Comparison of ENCODE assay signal across 1 cellular context in the genomic region with DNA sequence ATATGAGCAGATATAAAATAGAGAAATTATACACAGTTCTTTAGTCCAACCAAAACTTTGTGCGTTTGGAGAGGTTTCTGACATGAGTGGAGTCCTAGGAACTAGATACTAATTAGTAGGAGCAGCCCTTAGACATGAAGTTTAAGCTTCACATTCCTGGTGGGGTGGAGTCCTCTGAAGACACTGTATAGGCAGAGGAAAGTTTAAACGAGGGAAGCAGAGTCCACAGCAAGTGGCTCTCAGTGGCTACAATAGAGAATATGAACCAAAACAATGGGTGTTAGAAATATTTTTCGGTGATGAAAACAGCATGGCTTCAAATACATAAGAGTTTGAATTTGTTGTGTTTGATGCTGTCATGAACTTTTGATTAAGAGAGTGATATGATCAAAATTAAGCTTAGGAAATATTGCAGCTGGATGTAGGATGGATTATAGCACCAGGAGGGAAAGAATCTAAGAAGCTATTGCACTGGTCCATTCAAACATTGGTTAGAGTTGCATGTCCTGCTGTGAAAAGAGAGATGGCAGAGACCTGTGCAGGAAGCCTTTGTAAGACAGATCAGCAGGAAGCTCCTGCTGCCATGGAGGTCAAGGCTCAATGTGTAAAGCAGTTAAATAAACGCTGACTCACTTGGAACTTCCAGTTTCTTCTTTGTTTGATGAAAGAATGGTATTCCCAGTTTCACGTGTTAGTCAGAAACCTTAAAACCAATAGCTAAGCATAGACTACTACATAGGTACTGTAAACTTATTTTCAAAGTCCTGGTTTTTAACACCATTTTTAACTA.
TF ChIP-seq lines count a peak whose summit lies in the region.

No MANE protein-coding gene starts in this region.

TF ChIP-seq in HepG2, 621 proteins besides CTCF, POLR2A, EP300 and RAD21 (continued from another document):
- TF ChIP-seq, protein P1, sequence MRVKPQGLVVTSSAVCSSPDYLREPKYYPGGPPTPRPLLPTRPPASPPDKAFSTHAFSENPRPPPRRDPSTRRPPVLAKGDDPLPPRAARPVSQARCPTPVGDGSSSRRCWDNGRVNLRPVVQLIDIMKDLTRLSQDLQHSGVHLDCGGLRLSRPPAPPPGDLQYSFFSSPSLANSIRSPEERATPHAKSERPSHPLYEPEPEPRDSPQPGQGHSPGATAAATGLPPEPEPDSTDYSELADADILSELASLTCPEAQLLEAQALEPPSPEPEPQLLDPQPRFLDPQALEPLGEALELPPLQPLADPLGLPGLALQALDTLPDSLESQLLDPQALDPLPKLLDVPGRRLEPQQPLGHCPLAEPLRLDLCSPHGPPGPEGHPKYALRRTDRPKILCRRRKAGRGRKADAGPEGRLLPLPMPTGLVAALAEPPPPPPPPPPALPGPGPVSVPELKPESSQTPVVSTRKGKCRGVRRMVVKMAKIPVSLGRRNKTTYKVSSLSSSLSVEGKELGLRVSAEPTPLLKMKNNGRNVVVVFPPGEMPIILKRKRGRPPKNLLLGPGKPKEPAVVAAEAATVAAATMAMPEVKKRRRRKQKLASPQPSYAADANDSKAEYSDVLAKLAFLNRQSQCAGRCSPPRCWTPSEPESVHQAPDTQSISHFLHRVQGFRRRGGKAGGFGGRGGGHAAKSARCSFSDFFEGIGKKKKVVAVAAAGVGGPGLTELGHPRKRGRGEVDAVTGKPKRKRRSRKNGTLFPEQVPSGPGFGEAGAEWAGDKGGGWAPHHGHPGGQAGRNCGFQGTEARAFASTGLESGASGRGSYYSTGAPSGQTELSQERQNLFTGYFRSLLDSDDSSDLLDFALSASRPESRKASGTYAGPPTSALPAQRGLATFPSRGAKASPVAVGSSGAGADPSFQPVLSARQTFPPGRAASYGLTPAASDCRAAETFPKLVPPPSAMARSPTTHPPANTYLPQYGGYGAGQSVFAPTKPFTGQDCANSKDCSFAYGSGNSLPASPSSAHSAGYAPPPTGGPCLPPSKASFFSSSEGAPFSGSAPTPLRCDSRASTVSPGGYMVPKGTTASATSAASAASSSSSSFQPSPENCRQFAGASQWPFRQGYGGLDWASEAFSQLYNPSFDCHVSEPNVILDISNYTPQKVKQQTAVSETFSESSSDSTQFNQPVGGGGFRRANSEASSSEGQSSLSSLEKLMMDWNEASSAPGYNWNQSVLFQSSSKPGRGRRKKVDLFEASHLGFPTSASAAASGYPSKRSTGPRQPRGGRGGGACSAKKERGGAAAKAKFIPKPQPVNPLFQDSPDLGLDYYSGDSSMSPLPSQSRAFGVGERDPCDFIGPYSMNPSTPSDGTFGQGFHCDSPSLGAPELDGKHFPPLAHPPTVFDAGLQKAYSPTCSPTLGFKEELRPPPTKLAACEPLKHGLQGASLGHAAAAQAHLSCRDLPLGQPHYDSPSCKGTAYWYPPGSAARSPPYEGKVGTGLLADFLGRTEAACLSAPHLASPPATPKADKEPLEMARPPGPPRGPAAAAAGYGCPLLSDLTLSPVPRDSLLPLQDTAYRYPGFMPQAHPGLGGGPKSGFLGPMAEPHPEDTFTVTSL (CRISPR knock-in tag; IDR thresholded peaks at IDR 0.05; ENCODE audit: borderline replicate concordance), result peak; percentile 79; the same call in 1 of the 2 replicates
- TF ChIP-seq YEATS4 (CRISPR knock-in tag; IDR thresholded peaks at IDR 0.05; ENCODE audit: borderline replicate concordance), result no peak
- peak; percentile 87 for TF ChIP-seq SOX5 (CRISPR knock-in tag; IDR thresholded peaks at IDR 0.05; ENCODE audit: borderline replicate concordance)
- no peak for TF ChIP-seq ZNF335 (CRISPR knock-in tag; IDR thresholded peaks at IDR 0.05)
- TF ChIP-seq RBM22 (optimal IDR thresholded peaks at IDR 0.05; ENCODE audit: low read length), result no peak
- peak; percentile 82 for TF ChIP-seq NR2F6 (IDR thresholded peaks at IDR 0.05)
- peak; percentile 83 for TF ChIP-seq NR2F6 (CRISPR knock-in tag; IDR thresholded peaks at IDR 0.05)
- no peak for TF ChIP-seq ONECUT2 (CRISPR knock-in tag; IDR thresholded peaks at IDR 0.05)
- peak; percentile 87 to 91 for TF ChIP-seq MAFK (conservative IDR thresholded peaks at IDR 0.05 in 1 of 2, IDR thresholded peaks at IDR 0.05 in 1 of 2; ENCODE audit: low read length in 2 of 2)
- TF ChIP-seq ZBTB7B (CRISPR knock-in tag; IDR thresholded peaks at IDR 0.05), result no peak
- no peak for TF ChIP-seq KDM4B (CRISPR knock-in tag; IDR thresholded peaks at IDR 0.05)
- TF ChIP-seq ZNF883 (CRISPR knock-in tag; IDR thresholded peaks at IDR 0.05; ENCODE audit: not compliant biosample characterization), result no peak
- TF ChIP-seq PCBP1 (IDR thresholded peaks at IDR 0.05; ENCODE audit: borderline replicate concordance, low read depth, low read length), result no peak
- no peak for TF ChIP-seq ZFP36L1 (CRISPR knock-in tag; IDR thresholded peaks at IDR 0.05)
- 0 out of 2 replicates have a peak, but pooled peaks have one; percentile 26 for TF ChIP-seq ZNF670 (CRISPR knock-in tag; IDR thresholded peaks at IDR 0.05; ENCODE audit: borderline replicate concordance)
- no peak for TF ChIP-seq JUN (CRISPR knock-in tag; IDR thresholded peaks at IDR 0.05)
- TF ChIP-seq MTA1 (CRISPR knock-in tag; IDR thresholded peaks at IDR 0.05; ENCODE audit: borderline replicate concordance), result no peak
- TF ChIP-seq ZNF264 (CRISPR knock-in tag; IDR thresholded peaks at IDR 0.05), result no peak
- TF ChIP-seq ZNF256 (CRISPR knock-in tag; conservative IDR thresholded peaks at IDR 0.05), result no peak
- TF ChIP-seq, protein P2, sequence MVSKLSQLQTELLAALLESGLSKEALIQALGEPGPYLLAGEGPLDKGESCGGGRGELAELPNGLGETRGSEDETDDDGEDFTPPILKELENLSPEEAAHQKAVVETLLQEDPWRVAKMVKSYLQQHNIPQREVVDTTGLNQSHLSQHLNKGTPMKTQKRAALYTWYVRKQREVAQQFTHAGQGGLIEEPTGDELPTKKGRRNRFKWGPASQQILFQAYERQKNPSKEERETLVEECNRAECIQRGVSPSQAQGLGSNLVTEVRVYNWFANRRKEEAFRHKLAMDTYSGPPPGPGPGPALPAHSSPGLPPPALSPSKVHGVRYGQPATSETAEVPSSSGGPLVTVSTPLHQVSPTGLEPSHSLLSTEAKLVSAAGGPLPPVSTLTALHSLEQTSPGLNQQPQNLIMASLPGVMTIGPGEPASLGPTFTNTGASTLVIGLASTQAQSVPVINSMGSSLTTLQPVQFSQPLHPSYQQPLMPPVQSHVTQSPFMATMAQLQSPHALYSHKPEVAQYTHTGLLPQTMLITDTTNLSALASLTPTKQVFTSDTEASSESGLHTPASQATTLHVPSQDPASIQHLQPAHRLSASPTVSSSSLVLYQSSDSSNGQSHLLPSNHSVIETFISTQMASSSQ (IDR thresholded peaks at IDR 0.05; ENCODE audit: low read depth), result no peak
- TF ChIP-seq, protein P2 (CRISPR knock-in tag; IDR thresholded peaks at IDR 0.05; ENCODE audit: borderline replicate concordance), result no peak
- TF ChIP-seq ZNF501 (CRISPR knock-in tag; IDR thresholded peaks at IDR 0.05), result no peak
- TF ChIP-seq, protein P3, sequence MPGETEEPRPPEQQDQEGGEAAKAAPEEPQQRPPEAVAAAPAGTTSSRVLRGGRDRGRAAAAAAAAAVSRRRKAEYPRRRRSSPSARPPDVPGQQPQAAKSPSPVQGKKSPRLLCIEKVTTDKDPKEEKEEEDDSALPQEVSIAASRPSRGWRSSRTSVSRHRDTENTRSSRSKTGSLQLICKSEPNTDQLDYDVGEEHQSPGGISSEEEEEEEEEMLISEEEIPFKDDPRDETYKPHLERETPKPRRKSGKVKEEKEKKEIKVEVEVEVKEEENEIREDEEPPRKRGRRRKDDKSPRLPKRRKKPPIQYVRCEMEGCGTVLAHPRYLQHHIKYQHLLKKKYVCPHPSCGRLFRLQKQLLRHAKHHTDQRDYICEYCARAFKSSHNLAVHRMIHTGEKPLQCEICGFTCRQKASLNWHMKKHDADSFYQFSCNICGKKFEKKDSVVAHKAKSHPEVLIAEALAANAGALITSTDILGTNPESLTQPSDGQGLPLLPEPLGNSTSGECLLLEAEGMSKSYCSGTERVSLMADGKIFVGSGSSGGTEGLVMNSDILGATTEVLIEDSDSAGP (CRISPR knock-in tag; IDR thresholded peaks at IDR 0.05; ENCODE audit: borderline replicate concordance), result no peak
- TF ChIP-seq HOXA7 (CRISPR knock-in tag; IDR thresholded peaks at IDR 0.05), result no peak
- TF ChIP-seq DPF2 (CRISPR knock-in tag; IDR thresholded peaks at IDR 0.05; ENCODE audit: borderline replicate concordance, low read depth), result no peak
- peak; percentile 85 for TF ChIP-seq ELF3 (CRISPR knock-in tag; IDR thresholded peaks at IDR 0.05)
- no peak for TF ChIP-seq FIP1L1 (IDR thresholded peaks at IDR 0.05; ENCODE audit: borderline replicate concordance, insufficient read depth, low read depth, low read length)
- TF ChIP-seq, protein P4, sequence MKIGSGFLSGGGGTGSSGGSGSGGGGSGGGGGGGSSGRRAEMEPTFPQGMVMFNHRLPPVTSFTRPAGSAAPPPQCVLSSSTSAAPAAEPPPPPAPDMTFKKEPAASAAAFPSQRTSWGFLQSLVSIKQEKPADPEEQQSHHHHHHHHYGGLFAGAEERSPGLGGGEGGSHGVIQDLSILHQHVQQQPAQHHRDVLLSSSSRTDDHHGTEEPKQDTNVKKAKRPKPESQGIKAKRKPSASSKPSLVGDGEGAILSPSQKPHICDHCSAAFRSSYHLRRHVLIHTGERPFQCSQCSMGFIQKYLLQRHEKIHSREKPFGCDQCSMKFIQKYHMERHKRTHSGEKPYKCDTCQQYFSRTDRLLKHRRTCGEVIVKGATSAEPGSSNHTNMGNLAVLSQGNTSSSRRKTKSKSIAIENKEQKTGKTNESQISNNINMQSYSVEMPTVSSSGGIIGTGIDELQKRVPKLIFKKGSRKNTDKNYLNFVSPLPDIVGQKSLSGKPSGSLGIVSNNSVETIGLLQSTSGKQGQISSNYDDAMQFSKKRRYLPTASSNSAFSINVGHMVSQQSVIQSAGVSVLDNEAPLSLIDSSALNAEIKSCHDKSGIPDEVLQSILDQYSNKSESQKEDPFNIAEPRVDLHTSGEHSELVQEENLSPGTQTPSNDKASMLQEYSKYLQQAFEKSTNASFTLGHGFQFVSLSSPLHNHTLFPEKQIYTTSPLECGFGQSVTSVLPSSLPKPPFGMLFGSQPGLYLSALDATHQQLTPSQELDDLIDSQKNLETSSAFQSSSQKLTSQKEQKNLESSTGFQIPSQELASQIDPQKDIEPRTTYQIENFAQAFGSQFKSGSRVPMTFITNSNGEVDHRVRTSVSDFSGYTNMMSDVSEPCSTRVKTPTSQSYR (CRISPR knock-in tag; IDR thresholded peaks at IDR 0.05; ENCODE audit: borderline replicate concordance), result no peak
- TF ChIP-seq, protein P5, sequence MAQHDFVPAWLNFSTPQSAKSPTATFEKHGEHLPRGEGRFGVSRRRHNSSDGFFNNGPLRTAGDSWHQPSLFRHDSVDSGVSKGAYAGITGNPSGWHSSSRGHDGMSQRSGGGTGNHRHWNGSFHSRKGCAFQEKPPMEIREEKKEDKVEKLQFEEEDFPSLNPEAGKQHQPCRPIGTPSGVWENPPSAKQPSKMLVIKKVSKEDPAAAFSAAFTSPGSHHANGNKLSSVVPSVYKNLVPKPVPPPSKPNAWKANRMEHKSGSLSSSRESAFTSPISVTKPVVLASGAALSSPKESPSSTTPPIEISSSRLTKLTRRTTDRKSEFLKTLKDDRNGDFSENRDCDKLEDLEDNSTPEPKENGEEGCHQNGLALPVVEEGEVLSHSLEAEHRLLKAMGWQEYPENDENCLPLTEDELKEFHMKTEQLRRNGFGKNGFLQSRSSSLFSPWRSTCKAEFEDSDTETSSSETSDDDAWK (CRISPR knock-in tag; IDR thresholded peaks at IDR 0.05), result no peak
- no peak for TF ChIP-seq ZFP36L2 (CRISPR knock-in tag; IDR thresholded peaks at IDR 0.05)
